16 cellular contexts compared by ENCODE assay signal in the genomic region with DNA sequence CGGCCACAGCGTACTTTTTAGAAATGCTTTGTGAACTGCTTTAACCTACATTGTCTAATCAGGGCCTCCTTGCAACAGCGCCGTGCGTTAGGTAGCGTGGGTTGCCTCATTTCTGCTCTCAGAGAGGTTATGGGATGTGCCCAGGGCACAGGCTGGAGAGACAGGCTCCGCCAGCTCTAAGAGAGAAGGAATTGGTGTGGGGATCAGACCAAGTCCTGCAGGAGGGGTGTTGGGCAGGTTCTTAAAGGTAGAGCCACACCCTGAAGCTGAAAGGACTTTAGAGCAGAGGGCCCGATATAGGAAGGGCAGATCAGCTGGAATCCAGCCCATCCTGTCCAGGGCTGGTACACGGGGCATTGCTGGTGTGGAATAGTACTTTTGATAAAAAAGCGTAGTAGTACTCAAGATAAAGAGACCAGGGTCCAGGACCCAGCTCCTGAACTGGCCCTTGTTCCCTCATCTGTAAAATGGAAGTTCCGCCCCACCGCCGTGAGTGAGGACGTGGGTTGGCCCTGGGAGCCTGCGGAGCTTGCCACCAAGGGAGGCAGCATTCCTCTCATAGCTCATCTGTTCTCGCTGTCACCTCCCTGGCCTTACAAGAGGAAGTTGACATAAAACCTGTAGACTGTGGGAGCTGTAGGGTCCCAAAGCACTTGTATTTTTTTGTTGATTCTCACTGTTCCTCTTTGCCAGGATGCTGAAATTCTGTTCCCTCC. TPM values are rescaled to one million over a fixed set of nuclear protein-coding genes. Genes with fewer than 3 reads are reported as not detected.
DNase-seq lines count a peak whose midpoint lies in the region; ATAC-seq and TF ChIP-seq lines count a peak whose summit lies in the region.
"Had no signal": no experiment of that assay in that cellular context is flagged by ENCODE, and none has a peak within 500 bp of the region (broad histone marks: within the 10 kb centered on the region; RNA-seq: fewer than 3 reads in every experiment).

No MANE protein-coding gene starts in this region.

- WGBS in heart right ventricle, 2 donors: 79 to 85% methylated on average over 16 of the region's 16 CpGs
- WGBS in mesodermal cell (ENCODE audit: insufficient coverage in 2 of 2), 2 experiments: 78 to 79% methylated on average over 6 to 16 of the region's 16 CpGs
- 79 to 84% methylated on average over 16 of the region's 16 CpGs for WGBS in testis, 2 donors

- H3K9me3 ChIP-seq in PC-9 (ENCODE audit: insufficient read depth, low read depth) (peaks cover 3% of the 10 kb centered on the region), heart right ventricle (no peaks in the 10 kb centered on the region), mesodermal cell (ENCODE audit: control insufficient read depth, low read length) (no peaks in the 10 kb centered on the region), testis (no peaks in the 10 kb centered on the region)
- H3K9me3 ChIP-seq: spleen had no signal

- peak overlapping the region; percentile 67; the same call in 1 of the 2 replicates for H2AFZ ChIP-seq in PC-9

- H4K20me1 ChIP-seq in PC-9 (ENCODE audit: insufficient read depth): no peaks in the 10 kb centered on the region

- TF ChIP-seq CTCF in 22Rv1 (IDR thresholded peaks at IDR 0.05) (0 out of 2 replicates have a peak, but pooled peaks have one; percentile 22), PC-9 (conservative IDR thresholded peaks at IDR 0.05) (no peak), heart right ventricle (IDR thresholded peaks at IDR 0.05) (no peak), testis (IDR thresholded peaks at IDR 0.05) (no peak)

- POLR2A ChIA-PET in PC-9 (lab: Charles Lee; ENCODE audit: unreplicated experiment): interaction anchor here (0.5 to 1.0 kb wide), 6 partner anchors 38 to 1370 kb away, joined by 3 to 7 read pairs (median 4); no protein-coding TSS in a partner anchor

- peak overlapping the region; percentile 36; the same call in 1 of the 2 replicates for H3K4me3 ChIP-seq in PC-9
- no peak overlapping the region for H3K4me3 ChIP-seq in heart right ventricle
- no peak overlapping the region for H3K4me3 ChIP-seq in mesodermal cell (ENCODE audit: extremely low read depth, insufficient read depth, low read length, poor library complexity, severe bottlenecking)
- H3K4me3 ChIP-seq in testis: no peak overlapping the region
- H3K4me3 ChIP-seq: spleen had no signal

- H3F3A ChIP-seq in PC-9 (ENCODE audit: insufficient read depth, low read depth): peaks cover 49% of the 10 kb centered on the region

- TSS peak; percentile 2 for BruUV-seq in PC-9 (replicated peaks; lab: Mats Ljungman, UMichigan)

- TF ChIP-seq POLR2A in testis (IDR thresholded peaks at IDR 0.05): no peak

- DNase-seq in PC-9: peak; percentile 94 to 99
- no peak for DNase-seq in heart right ventricle
- DNase-seq in GOT3 (lab: John Stamatoyannopoulos, UW): no peak
- DNase-seq in testis: no peak
- DNase-seq in medulla oblongata (ENCODE audit: extremely low spot score): no peak
- no peak for DNase-seq in NCI-H2107 (lab: John Stamatoyannopoulos, UW)
- DNase-seq: activated CD4-positive, alpha-beta T cell treated with anti-CD3 and anti-CD28 coated beads, Interleukin-2, amount 50 U/mL, for 48 hours; activated effector memory CD4-positive, alpha-beta T cell treated with anti-CD3 and anti-CD28 coated beads, Interleukin-2, amount 50 U/mL, for 16 hours; DMS153; NCI-H226; OCI-M1; spleen; T-helper 2 cell had no signal

- peaks cover 40% of the 10 kb centered on the region for H3K4me1 ChIP-seq in PC-9 (replicated peaks; ENCODE audit: insufficient read depth)
- peaks cover 5 to 32% (median 12%) of the 10 kb centered on the region in 9 donors for H3K4me1 ChIP-seq in heart right ventricle
- H3K4me1 ChIP-seq in mesodermal cell (ENCODE audit: control insufficient read depth, insufficient read depth, low read length, poor library complexity, severe bottlenecking): peaks cover 3% of the 10 kb centered on the region
- H3K4me1 ChIP-seq in testis: peaks cover 6% of the 10 kb centered on the region

- no peaks in the 10 kb centered on the region for H3K9me2 ChIP-seq in PC-9 (ENCODE audit: insufficient read depth)

- intact Hi-C loops in PC-9 (cut with micrococcal nuclease; ENCODE audit: unreplicated experiment) (loop anchor here (1.0 to 2.0 kb wide), 3 partner anchors 36 to 64 kb away; a partner anchor contains a TSS), heart right ventricle (cut with DNase I) (no loop called here), testis (cut with DNase I; ENCODE audit: low total_unique reads) (no loop called here)

- CTCF ChIA-PET in PC-9 (lab: Charles Lee): interaction anchor here (0.5 to 1.1 kb wide), 5 partner anchors 11 to 355 kb away, joined by 3 to 10 read pairs (median 5); no protein-coding TSS in a partner anchor

- no peaks in the 10 kb centered on the region for H3K27me3 ChIP-seq in PC-9 (ENCODE audit: insufficient read depth, low read depth)
- H3K27me3 ChIP-seq in heart right ventricle: no peaks in the 10 kb centered on the region
- no peaks in the 10 kb centered on the region for H3K27me3 ChIP-seq in testis
- H3K27me3 ChIP-seq: spleen had no signal

- H3K36me3 ChIP-seq in PC-9 (ENCODE audit: low read depth) (peaks cover 13% of the 10 kb centered on the region), heart right ventricle (peaks cover 0 to 74% (median 9%) of the 10 kb centered on the region in 9 donors), mesodermal cell (ENCODE audit: control insufficient read depth, insufficient read depth, low read length) (peaks cover 65% of the 10 kb centered on the region), testis (ENCODE audit: low read depth, missing control alignments) (no peaks in the 10 kb centered on the region)

- ATAC-seq in heart right ventricle: peak in 6 of 8 donors; percentile 17 to 50 (median 32)

- H3K79me2 ChIP-seq in PC-9 (ENCODE audit: low read depth): no peaks in the 10 kb centered on the region

- H3K4me2 ChIP-seq in PC-9: peak overlapping the region; percentile 72

- peak overlapping the region; percentile 91 for H3K27ac ChIP-seq in 22Rv1
- peak overlapping the region; percentile 76 for H3K27ac ChIP-seq in PC-9
- H3K27ac ChIP-seq in heart right ventricle: peak overlapping the region in 1 of 10 donors; percentile 51
- peak overlapping the region; percentile 23 for H3K27ac ChIP-seq in mesodermal cell (ENCODE audit: low read depth, low read length, severe bottlenecking)
- no peak overlapping the region for H3K27ac ChIP-seq in testis
- H3K27ac ChIP-seq: HL-60 had no signal

RNA-seq across cellular contexts. Expression of a gene that starts 37.2 kb away (rescaled TPM):
- total RNA-seq in PC-9 (2021) (26.9 and 27.0 TPM in 2 replicates), heart right ventricle (100 to 1,000 TPM; 132 to 192 (median 149) TPM), testis (100 to 1,000 TPM in 1 of 2 donors, 10 to 100 TPM in 1; 85.9 to 150 TPM)
- polyA plus RNA-seq in heart right ventricle (100 to 1,000 TPM; 179 to 220 TPM), testis (ENCODE audit: insufficient read depth, low read depth, low replicate concordance) (270 TPM)
- 38.7 TPM for polyA plus RNA-seq in mesodermal cell (2013, experiment 1 of 2)
- 35.0 TPM for polyA plus RNA-seq in mesodermal cell (2013, experiment 2 of 2)

RNA-seq across cellular contexts. Expression of a gene that starts 42.2 kb away (rescaled TPM):
- total RNA-seq in PC-9 (2021) (151 and 205 TPM in 2 replicates), heart right ventricle (100 to 1,000 TPM in 1 of 10 donors, 10 to 100 TPM in 9; 37.3 to 203 (median 59.3) TPM), testis (100 to 1,000 TPM; 122 to 169 TPM)
- polyA plus RNA-seq in heart right ventricle (100 to 1,000 TPM; 104 to 185 TPM), testis (ENCODE audit: insufficient read depth, low read depth, low replicate concordance) (98.5 TPM)
- 52.5 TPM for polyA plus RNA-seq in mesodermal cell (2013, experiment 1 of 2)
- polyA plus RNA-seq in mesodermal cell (2013, experiment 2 of 2): 42.9 TPM

Comparison
In these comparisons a context has a peak if more than half of its experiments do, and no peak if none do; other contexts are left out.
1. H3K27ac ChIP-seq: peak in 22Rv1 (single experiment), PC-9 (single experiment) and mesodermal cell (single experiment); none in testis (0 of 2).
2. DNase-seq: peak in PC-9 (2 of 2); none in heart right ventricle (0 of 2), GOT3 (single experiment), testis (single experiment), medulla oblongata (single experiment) and NCI-H2107 (single experiment).